ENCODE assay signal across 1 cellular context in the genomic region with DNA sequence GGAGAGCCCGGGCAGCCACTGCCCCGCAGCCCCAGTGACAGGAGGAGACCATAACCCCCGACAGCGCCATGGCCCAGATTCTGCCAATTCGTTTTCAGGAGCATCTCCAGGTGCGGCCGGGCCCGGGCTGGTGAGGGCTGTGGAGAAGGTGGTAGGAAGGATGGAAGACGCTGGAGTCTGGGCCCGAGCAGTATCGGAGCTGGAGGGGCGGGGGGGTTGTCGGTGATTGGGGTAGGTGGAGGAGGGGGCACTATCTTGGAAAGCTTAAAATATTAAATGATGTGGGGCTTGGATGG.
TF ChIP-seq lines count a peak whose summit lies in the region.

No MANE protein-coding gene starts in this region.

TF ChIP-seq in HCT116, 20 proteins besides CTCF, POLR2A, EP300 and RAD21 (continued from another document):
- TF ChIP-seq, protein P1, sequence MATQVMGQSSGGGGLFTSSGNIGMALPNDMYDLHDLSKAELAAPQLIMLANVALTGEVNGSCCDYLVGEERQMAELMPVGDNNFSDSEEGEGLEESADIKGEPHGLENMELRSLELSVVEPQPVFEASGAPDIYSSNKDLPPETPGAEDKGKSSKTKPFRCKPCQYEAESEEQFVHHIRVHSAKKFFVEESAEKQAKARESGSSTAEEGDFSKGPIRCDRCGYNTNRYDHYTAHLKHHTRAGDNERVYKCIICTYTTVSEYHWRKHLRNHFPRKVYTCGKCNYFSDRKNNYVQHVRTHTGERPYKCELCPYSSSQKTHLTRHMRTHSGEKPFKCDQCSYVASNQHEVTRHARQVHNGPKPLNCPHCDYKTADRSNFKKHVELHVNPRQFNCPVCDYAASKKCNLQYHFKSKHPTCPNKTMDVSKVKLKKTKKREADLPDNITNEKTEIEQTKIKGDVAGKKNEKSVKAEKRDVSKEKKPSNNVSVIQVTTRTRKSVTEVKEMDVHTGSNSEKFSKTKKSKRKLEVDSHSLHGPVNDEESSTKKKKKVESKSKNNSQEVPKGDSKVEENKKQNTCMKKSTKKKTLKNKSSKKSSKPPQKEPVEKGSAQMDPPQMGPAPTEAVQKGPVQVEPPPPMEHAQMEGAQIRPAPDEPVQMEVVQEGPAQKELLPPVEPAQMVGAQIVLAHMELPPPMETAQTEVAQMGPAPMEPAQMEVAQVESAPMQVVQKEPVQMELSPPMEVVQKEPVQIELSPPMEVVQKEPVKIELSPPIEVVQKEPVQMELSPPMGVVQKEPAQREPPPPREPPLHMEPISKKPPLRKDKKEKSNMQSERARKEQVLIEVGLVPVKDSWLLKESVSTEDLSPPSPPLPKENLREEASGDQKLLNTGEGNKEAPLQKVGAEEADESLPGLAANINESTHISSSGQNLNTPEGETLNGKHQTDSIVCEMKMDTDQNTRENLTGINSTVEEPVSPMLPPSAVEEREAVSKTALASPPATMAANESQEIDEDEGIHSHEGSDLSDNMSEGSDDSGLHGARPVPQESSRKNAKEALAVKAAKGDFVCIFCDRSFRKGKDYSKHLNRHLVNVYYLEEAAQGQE (IDR thresholded peaks at IDR 0.05; ENCODE audit: low read depth) = no peak
- TF ChIP-seq EZH2 (IDR thresholded peaks at IDR 0.05) = no peak
- TF ChIP-seq, protein P2, sequence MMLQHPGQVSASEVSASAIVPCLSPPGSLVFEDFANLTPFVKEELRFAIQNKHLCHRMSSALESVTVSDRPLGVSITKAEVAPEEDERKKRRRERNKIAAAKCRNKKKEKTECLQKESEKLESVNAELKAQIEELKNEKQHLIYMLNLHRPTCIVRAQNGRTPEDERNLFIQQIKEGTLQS (IDR thresholded peaks at IDR 0.05) = no peak
